In the genomic region with DNA sequence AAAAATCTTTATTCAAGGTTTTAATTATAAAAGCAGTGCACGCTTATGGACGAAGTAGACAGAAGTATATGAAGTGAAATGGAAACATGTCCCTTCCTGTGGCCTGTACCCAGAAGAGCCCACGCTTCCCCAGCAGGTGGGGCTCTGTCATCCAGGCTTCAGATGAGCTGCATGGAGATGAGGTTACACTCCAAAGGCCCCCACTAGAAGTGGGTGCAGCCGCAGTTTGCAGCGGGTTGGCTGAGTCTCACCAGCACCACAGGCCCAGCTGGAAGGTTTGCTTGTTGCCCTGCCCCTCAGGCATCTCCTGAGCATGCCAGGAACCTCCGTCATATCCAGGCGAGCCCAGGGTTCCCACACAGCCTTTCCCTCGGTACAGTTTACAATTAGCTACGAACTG, we compare ENCODE assay signal across 10 cellular contexts. TPM values are rescaled to one million over a fixed set of nuclear protein-coding genes. Genes with fewer than 3 reads are reported as not detected.
A peak's percentile ranks its signal among the peaks of the same experiment; 100 is the strongest.
DNase-seq lines count a peak whose midpoint lies in the region; ATAC-seq, FAIRE-seq and TF ChIP-seq lines count a peak whose summit lies in the region.
"Had no signal": no experiment of that assay in that cellular context is flagged by ENCODE, and none has a peak within 500 bp of the region (broad histone marks: within the 10 kb centered on the region; RNA-seq: fewer than 3 reads in every experiment).

No MANE protein-coding gene starts in this region.

- H2AFZ ChIP-seq in HCT116 (ENCODE audit: low read depth, low read length, poor library complexity, severe bottlenecking): no peak overlapping the region
- no peak overlapping the region for H2AFZ ChIP-seq in HepG2 (ENCODE audit: low read length)

- no peak overlapping the region for H3K27ac ChIP-seq in HCT116 (ENCODE audit: low read depth, low read length)
- no peak overlapping the region for H3K27ac ChIP-seq in HepG2 (ENCODE audit: extremely low read length, insufficient read depth, low read length)
- no peak overlapping the region for H3K27ac ChIP-seq in dorsolateral prefrontal cortex

- no peak for TF ChIP-seq POLR2A in HCT116 (IDR thresholded peaks at IDR 0.05; ENCODE audit: borderline replicate concordance, extremely low read depth, insufficient read depth, insufficient read length)
- no peak for TF ChIP-seq POLR2A in HepG2 (IDR thresholded peaks at IDR 0.05; ENCODE audit: insufficient read depth in 1 of 2, low read depth in 2 of 2, low read length in 2 of 2)

- H3K9me3 ChIP-seq in HCT116 (ENCODE audit: control insufficient read depth in 1 of 2, insufficient read depth in 1 of 2, low read depth in 1 of 2, low read length in 2 of 2): no peaks in the 10 kb centered on the region
- 0 out of 2 replicates have a peak, but pooled peaks cover 6% of the 10 kb centered on the region for H3K9me3 ChIP-seq in HepG2 (ENCODE audit: low read length)

- H3K9ac ChIP-seq in HCT116 (ENCODE audit: low read length) (no peak overlapping the region), HepG2 (ENCODE audit: insufficient read depth, low read depth, low read length) (no peak overlapping the region)

- no peak for FAIRE-seq in HepG2 (lab: Jason Lieb, UNC)

- H3K4me2 ChIP-seq in HCT116 (ENCODE audit: low read length) (no peak overlapping the region), HepG2 (ENCODE audit: low read depth, low read length) (no peak overlapping the region)

- ATAC-seq in HCT116: peak; percentile 91
- peak; percentile 68 for ATAC-seq in SK-N-SH treated with all-trans-retinoic acid at 6 μM for 48 hours
- peak; percentile 95 for ATAC-seq in HepG2
- no peak for ATAC-seq in activated CD8-positive, alpha-beta T cell treated with anti-CD3 and anti-CD28 coated beads, Interleukin-2, amount 10 ng/mL, durations not matched to agents 7 days and 5 days
- ATAC-seq: right cardiac atrium; stimulated activated memory B cell treated with anti-CD40 and anti-IgM and Interleukin-4, amounts not matched to agents 10 μg/mL and 1 μg/mL and 100 μg/mL, for 72 hours had no signal

- H3K27me3 ChIP-seq in BJ (ENCODE audit: control insufficient read depth, insufficient read depth, low read length) (peaks cover 2% of the 10 kb centered on the region; the same call in 1 of the 2 replicates), HCT116 (ENCODE audit: insufficient read depth, low read length) (no peaks in the 10 kb centered on the region), HepG2 (ENCODE audit: control insufficient read depth in 1 of 2, insufficient read depth in 2 of 2, low read length in 2 of 2) (peaks cover 3 to 21% of the 10 kb centered on the region in 2 experiments; a peak in 3 of 5 replicates), dorsolateral prefrontal cortex (peaks cover 0 to 5% (median 0%) of the 10 kb centered on the region in 45 donors)

- no peak overlapping the region for H3K4me3 ChIP-seq in BJ (ENCODE audit: low read depth, low read length)
- no peak overlapping the region for H3K4me3 ChIP-seq in HCT116 (replicated peaks in 1 of 2; ENCODE audit: low read depth in 1 of 2, low read length in 2 of 2)
- H3K4me3 ChIP-seq in HepG2 (replicated peaks in 1 of 3; ENCODE audit: insufficient read depth in 1 of 3, low read depth in 2 of 3, low read length in 3 of 3): no peak overlapping the region
- H3K4me3 ChIP-seq in dorsolateral prefrontal cortex: no peak overlapping the region

- no peaks in the 10 kb centered on the region for H3K4me1 ChIP-seq in HCT116 (ENCODE audit: control insufficient read depth in 1 of 2, insufficient read depth in 2 of 2, low read length in 2 of 2)
- no peaks in the 10 kb centered on the region for H3K4me1 ChIP-seq in HepG2 (ENCODE audit: insufficient read depth, low read length)

- BruUV-seq in HCT116 (replicated peaks; lab: Mats Ljungman, UMichigan) (no TSS peak), HepG2 (replicated peaks; lab: Mats Ljungman, UMichigan) (no TSS peak)

- peak; percentile 34; the same call in 1 of the 2 replicates for TF ChIP-seq CTCF in BJ (IDR thresholded peaks at IDR 0.05; ENCODE audit: insufficient read depth, low read depth, low read length)
- peak; percentile 49 to 65 (median 64); a peak in 4 of 6 replicates for TF ChIP-seq CTCF in HCT116 (IDR thresholded peaks at IDR 0.05 in 2 of 3, conservative IDR thresholded peaks at IDR 0.05 in 1 of 3; ENCODE audit: borderline replicate concordance in 1 of 3, insufficient read depth in 1 of 3, low read depth in 2 of 3, low read length in 2 of 3)
- peak; percentile 72 for TF ChIP-seq CTCF in HepG2 (CRISPR knock-in tag; IDR thresholded peaks at IDR 0.05)
- TF ChIP-seq CTCF in dorsolateral prefrontal cortex (IDR thresholded peaks at IDR 0.05 in 54 of 56, conservative IDR thresholded peaks at IDR 0.05 in 2 of 56; ENCODE audit: low read depth in 1 of 56, partially characterized antibody in 56 of 56): peak in 21 of 56 donors; percentile 4 to 41 (median 23)

- intact Hi-C loops in HCT116 (cut with micrococcal nuclease) (loop anchor here (1.0 kb wide), 1 partner anchor 201 kb away; no protein-coding TSS in a partner anchor), HepG2 (cut with micrococcal nuclease; ENCODE audit: unreplicated experiment) (no loop called here), dorsolateral prefrontal cortex (cut with DNase I) (no loop called here)

- CTCF ChIA-PET in BJ (lab: Yijun Ruan, JAX) (interaction anchor here (0.6 to 1.1 kb wide), 3 partner anchors 58 to 502 kb away, joined by 3 to 4 read pairs (median 3); no protein-coding TSS in a partner anchor), HCT116 (lab: Charles Lee) (interaction anchor here (0.8 to 2.0 kb wide), 7 partner anchors 9 to 201 kb away, joined by 3 to 13 read pairs (median 4); no protein-coding TSS in a partner anchor), HepG2 (lab: Yijun Ruan, JAX; ENCODE audit: low intra/inter-chr PET ratio, low total read pairs) (interaction anchor here (1.6 kb wide), 1 partner anchor 201 kb away, joined by 13 read pairs; no protein-coding TSS in a partner anchor)
- CTCF ChIA-PET in activated CD8-positive, alpha-beta T cell treated with anti-CD3 and anti-CD28 coated beads, Interleukin-2, amount 10 ng/mL, durations not matched to agents 7 days and 5 days (lab: Charles Lee): no interaction called here

- H4K20me1 ChIP-seq in HCT116 (ENCODE audit: insufficient read depth): no peaks in the 10 kb centered on the region
- no peaks in the 10 kb centered on the region; the same call in 1 of the 2 replicates for H4K20me1 ChIP-seq in HepG2 (ENCODE audit: insufficient read depth, low read length)

- H3K9me3 Mint-ChIP-seq in activated CD8-positive, alpha-beta T cell treated with anti-CD3 and anti-CD28 coated beads, Interleukin-2, amount 10 ng/mL, durations not matched to agents 7 days and 5 days (ENCODE audit: insufficient read depth): no peaks in the 10 kb centered on the region

- RAD21 ChIA-PET in HCT116 (lab: Charles Lee; ENCODE audit: low non-redundant PET in 1 of 2, low total read pairs in 2 of 2, uncharacterized antibody in 2 of 2, unreplicated experiment in 2 of 2): interaction anchor here in 1 of 2 experiments (1.0 kb wide), 1 partner anchor 201 kb away, joined by 4 read pairs; no protein-coding TSS in a partner anchor

- H3K4me1 Mint-ChIP-seq in activated CD8-positive, alpha-beta T cell treated with anti-CD3 and anti-CD28 coated beads, Interleukin-2, amount 10 ng/mL, durations not matched to agents 7 days and 5 days (ENCODE audit: low read depth): no peaks in the 10 kb centered on the region
- H3K4me1 Mint-ChIP-seq: stimulated activated memory B cell treated with anti-CD40 and anti-IgM and Interleukin-4, amounts not matched to agents 10 μg/mL and 1 μg/mL and 100 μg/mL, for 72 hours had no signal

- H3K36me3 Mint-ChIP-seq in activated CD8-positive, alpha-beta T cell treated with anti-CD3 and anti-CD28 coated beads, Interleukin-2, amount 10 ng/mL, durations not matched to agents 7 days and 5 days (ENCODE audit: low read depth): no peaks in the 10 kb centered on the region
- H3K36me3 Mint-ChIP-seq: stimulated activated memory B cell treated with anti-CD40 and anti-IgM and Interleukin-4, amounts not matched to agents 10 μg/mL and 1 μg/mL and 100 μg/mL, for 72 hours had no signal

- no peaks in the 10 kb centered on the region for H3K36me3 ChIP-seq in BJ (ENCODE audit: control insufficient read depth, insufficient read depth, low read length)
- no peaks in the 10 kb centered on the region for H3K36me3 ChIP-seq in HCT116 (ENCODE audit: control insufficient read depth in 1 of 2, insufficient read depth in 2 of 2, low read length in 2 of 2)
- H3K36me3 ChIP-seq in HepG2 (replicated peaks in 1 of 2; ENCODE audit: control insufficient read depth in 1 of 2, insufficient read depth in 2 of 2, low read length in 2 of 2): no peaks in the 10 kb centered on the region

- no peak overlapping the region for H3K4me3 Mint-ChIP-seq in activated CD8-positive, alpha-beta T cell treated with anti-CD3 and anti-CD28 coated beads, Interleukin-2, amount 10 ng/mL, durations not matched to agents 7 days and 5 days
- H3K4me3 Mint-ChIP-seq: stimulated activated memory B cell treated with anti-CD40 and anti-IgM and Interleukin-4, amounts not matched to agents 10 μg/mL and 1 μg/mL and 100 μg/mL, for 72 hours had no signal

- POLR2A ChIA-PET in BJ (lab: Charles Lee): no interaction called here
- POLR2A ChIA-PET in HCT116 (lab: Charles Lee): no interaction called here
- POLR2A ChIA-PET in HepG2 (lab: Yijun Ruan, JAX): no interaction called here
- POLR2A ChIA-PET in activated CD8-positive, alpha-beta T cell treated with anti-CD3 and anti-CD28 coated beads, Interleukin-2, amount 10 ng/mL, durations not matched to agents 7 days and 5 days (lab: Charles Lee): no interaction called here

- TF ChIP-seq EP300 in HepG2 (IDR thresholded peaks at IDR 0.05; ENCODE audit: low read depth in 2 of 2, low read length in 2 of 2) (no peak), HepG2 (CRISPR knock-in tag; IDR thresholded peaks at IDR 0.05; ENCODE audit: borderline replicate concordance) (no peak)

- no peak overlapping the region for H3K27ac Mint-ChIP-seq in activated CD8-positive, alpha-beta T cell treated with anti-CD3 and anti-CD28 coated beads, Interleukin-2, amount 10 ng/mL, durations not matched to agents 7 days and 5 days
- H3K27ac Mint-ChIP-seq: stimulated activated memory B cell treated with anti-CD40 and anti-IgM and Interleukin-4, amounts not matched to agents 10 μg/mL and 1 μg/mL and 100 μg/mL, for 72 hours had no signal

- H3K27me3 Mint-ChIP-seq in activated CD8-positive, alpha-beta T cell treated with anti-CD3 and anti-CD28 coated beads, Interleukin-2, amount 10 ng/mL, durations not matched to agents 7 days and 5 days (ENCODE audit: low read depth): no peaks in the 10 kb centered on the region

- H3K79me2 ChIP-seq in HCT116 (ENCODE audit: insufficient read depth, low read length): no peaks in the 10 kb centered on the region
- H3K79me2 ChIP-seq in HepG2 (ENCODE audit: insufficient read depth, low read length): no peaks in the 10 kb centered on the region

- peak; percentile 72 for TF ChIP-seq RAD21 in HCT116 (IDR thresholded peaks at IDR 0.05; ENCODE audit: low read depth)
- TF ChIP-seq RAD21 in HepG2 (CRISPR knock-in tag; IDR thresholded peaks at IDR 0.05): peak; percentile 39; the same call in 1 of the 2 replicates

- 22% methylated on average over 5 of the region's 9 CpGs for WGBS in HepG2 (ENCODE audit: low lambda C conversion rate)

- H3K9me2 ChIP-seq in HCT116 (ENCODE audit: insufficient read depth): no peaks in the 10 kb centered on the region

- DNase-seq in BJ (ENCODE audit: low read depth): no peak
- DNase-seq in HCT116 (ENCODE audit: low read depth, low spot score): peak; percentile 15
- DNase-seq in HepG2 (ENCODE audit: low spot score): peak; percentile 16
- no peak for DNase-seq in activated CD8-positive, alpha-beta T cell treated with anti-CD3 and anti-CD28 coated beads, Interleukin-2, amount 10 ng/mL, durations not matched to agents 7 days and 5 days
- no peak for DNase-seq in NCI-H1105 treated with DMSO at 0.1 percent for 48 hours (lab: John Stamatoyannopoulos, UW)
- DNase-seq in NOMO-1 treated with DMSO at 0.1 percent for 48 hours (lab: John Stamatoyannopoulos, UW; ENCODE audit: unreplicated experiment): no peak
- no peak for DNase-seq in dorsolateral prefrontal cortex
- DNase-seq: right cardiac atrium had no signal

- in situ Hi-C loops in HepG2 (cut with HindIII; ENCODE audit: extremely low pct_ligation_motif_present, low pct_unique_long_range_greater_than_20kb): loop anchor here (10.0 kb wide), 1 partner anchor 200 kb away; no protein-coding TSS in a partner anchor

RNA-seq across cellular contexts. Expression of a gene that starts 33.1 kb away (rescaled TPM):
- polyA plus RNA-seq in BJ (2011; rRNA removed) (not detected in 2 replicates), HepG2 (2011; rRNA removed) (not detected in 2 replicates)
- not detected in 2 replicates for polyA minus RNA-seq in BJ (2011; rRNA and poly(A)+ RNA removed)
- total RNA-seq in HCT116 (2021; ENCODE audit: unreplicated experiment) (0.30 TPM), HepG2 (2016; rRNA removed; fragmentation: Illumina TruSeq; extraction: Trizol) (not detected in 2 replicates), dorsolateral prefrontal cortex (not detected)
- 0.25 and 0.33 TPM in 2 replicates for polyA plus RNA-seq in HCT116 (2012)
- not detected in 2 replicates for total RNA-seq in HepG2 (2016; cell fraction: cytosol; rRNA removed; fragmentation: Illumina TruSeq; extraction: Trizol; ENCODE audit: low read depth)
- total RNA-seq in HepG2 (2016; cell fraction: insoluble cytoplasmic fraction; rRNA removed; fragmentation: Illumina TruSeq; extraction: Trizol): not detected in 2 replicates
- not detected in 2 replicates for total RNA-seq in HepG2 (2016; cell fraction: membrane; rRNA removed; fragmentation: Illumina TruSeq; extraction: Trizol)
- total RNA-seq in HepG2 (2016; cell fraction: nucleus; rRNA removed; fragmentation: Illumina TruSeq; extraction: Trizol): not detected in 2 replicates
- polyA plus RNA-seq in HepG2 (2011; cell fraction: cytosol; rRNA removed): not detected in 2 replicates
- not detected in 2 replicates for polyA plus RNA-seq in HepG2 (2011; cell fraction: nucleus; rRNA removed)
- not detected in 2 replicates for polyA plus RNA-seq in HepG2 (2012)
- polyA plus RNA-seq in HepG2 (2016; cell fraction: cytosol; fragmentation: Illumina TruSeq; extraction: Trizol; ENCODE audit: low read depth): not detected in 2 replicates
- not detected in 2 replicates for polyA plus RNA-seq in HepG2 (2016; cell fraction: insoluble cytoplasmic fraction; fragmentation: Illumina TruSeq; extraction: Trizol; ENCODE audit: low read depth)
- polyA plus RNA-seq in HepG2 (2016; cell fraction: membrane; fragmentation: Illumina TruSeq; extraction: Trizol; ENCODE audit: low read depth): not detected in 2 replicates
- polyA plus RNA-seq in HepG2 (2016; cell fraction: nucleus; fragmentation: Illumina TruSeq; extraction: Trizol; ENCODE audit: insufficient read depth, low read depth): not detected in 2 replicates
- not detected in 2 replicates for polyA minus RNA-seq in HepG2 (2011; rRNA and poly(A)+ RNA removed; ENCODE audit: low replicate concordance)
- polyA minus RNA-seq in HepG2 (2011; cell fraction: cytosol; rRNA and poly(A)+ RNA removed): not detected in 2 replicates
- polyA minus RNA-seq in HepG2 (2011; cell fraction: nucleus; rRNA and poly(A)+ RNA removed): not detected in 2 replicates
- total RNA-seq in activated CD8-positive, alpha-beta T cell treated with anti-CD3 and anti-CD28 coated beads, Interleukin-2, amount 10 ng/mL, durations not matched to agents 7 days and 5 days: not detected
- total RNA-seq: right cardiac atrium had no signal
- polyA plus RNA-seq: right cardiac atrium had no signal

Comparison
In these comparisons a context has a peak if more than half of its experiments do, and no peak if none do; other contexts are left out.
1. DNase-seq: peak in HCT116 (single experiment) and HepG2 (single experiment); none in BJ (single experiment), activated CD8-positive, alpha-beta T cell treated with anti-CD3 and anti-CD28 coated beads, Interleukin-2, amount 10 ng/mL, durations not matched to agents 7 days and 5 days (single experiment), NCI-H1105 treated with DMSO at 0.1 percent for 48 hours (single experiment), NOMO-1 treated with DMSO at 0.1 percent for 48 hours (single experiment) and dorsolateral prefrontal cortex (0 of 10).